ENCODE assay signal across 25 cellular contexts in the genomic region with DNA sequence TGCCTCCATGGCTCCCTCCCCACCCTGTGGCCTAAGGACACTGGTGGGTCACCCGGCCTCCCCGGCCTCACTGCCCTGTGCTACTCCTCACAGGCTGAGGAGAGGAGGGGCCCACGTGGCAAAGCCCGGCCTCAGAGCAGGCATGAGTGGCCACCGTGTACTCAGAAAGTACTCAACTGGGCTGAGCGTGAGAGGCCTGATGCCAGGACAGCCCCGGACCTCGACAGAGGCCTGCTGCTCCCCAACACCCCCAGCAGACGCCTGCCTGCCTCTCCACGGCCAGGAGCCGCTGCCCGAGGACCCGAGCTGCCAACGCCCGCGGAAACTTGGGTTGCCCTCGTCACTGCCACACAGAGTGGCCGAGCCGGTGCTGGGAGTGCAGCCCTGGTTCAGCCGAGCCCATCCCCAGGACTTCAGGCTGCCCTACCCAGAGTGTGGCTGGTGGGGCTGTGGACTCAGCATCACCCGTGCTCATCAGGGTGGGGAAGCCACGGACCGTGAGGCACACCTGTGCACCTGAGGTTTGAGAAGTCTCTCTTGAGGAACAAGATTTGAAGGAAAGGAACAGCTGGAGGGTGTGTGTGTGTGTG. TPM values are rescaled to one million over a fixed set of nuclear protein-coding genes. Genes with fewer than 3 reads are reported as not detected.
"Had no signal": no experiment of that assay in that cellular context is flagged by ENCODE, and none has a peak within 500 bp of the region (broad histone marks: within the 10 kb centered on the region; RNA-seq: fewer than 3 reads in every experiment).

No MANE protein-coding gene starts in this region.

- H3K9ac ChIP-seq: KMS-11 had no signal

- H3K9me3 ChIP-seq: ascending aorta had no signal

- H3K27me3 ChIP-seq: ascending aorta had no signal

- H3K4me3 ChIP-seq: ascending aorta, SK-N-MC had no signal

- DNase-seq: activated CD4-positive, alpha-beta T cell treated with anti-CD3 and anti-CD28 coated beads for 48 hours; activated CD4-positive, alpha-beta T cell treated with anti-CD3 and anti-CD28 coated beads, Interleukin-2, amount 50 U/mL, for 48 hours; activated CD8-positive, alpha-beta memory T cell treated with anti-CD3 and anti-CD28 coated beads, Interleukin-2, amount 10 ng/mL, durations not matched to agents 7 days and 5 days; activated effector memory CD4-positive, alpha-beta T cell treated with Interleukin-2 at 50 U/mL for 16 hours; activated naive CD4-positive, alpha-beta T cell; activated naive CD8-positive, alpha-beta T cell treated with anti-CD3 and anti-CD28 coated beads, Interleukin-2, amount 50 U/mL, for 24 hours; activated T-cell treated with anti-CD3 and anti-CD28 coated beads, Interleukin-2, amount 50 U/mL, for 24 hours; amniotic stem cell; NCI-H1092; NCI-H1417; NCI-H1930; NCI-H345; NCI-H510A; NCI-H526 treated with DMSO at 0.1 percent for 48 hours; NCI-H82; RPMI8226; T-cell; T-helper 2 cell; WERI-Rb-1 had no signal

- ATAC-seq: activated CD4-positive, CD25-positive, alpha-beta regulatory T cell treated with anti-CD3 and anti-CD28 coated beads, Interleukin-2, amount 50 U/mL, for 24 hours; activated CD8-positive, alpha-beta memory T cell treated with anti-CD3 and anti-CD28 coated beads, Interleukin-2, amount 10 ng/mL, durations not matched to agents 7 days and 5 days; activated naive CD4-positive, alpha-beta T cell treated with anti-CD3 and anti-CD28 coated beads, Interleukin-2, amount 50 U/mL, for 72 hours; activated naive CD8-positive, alpha-beta T cell treated with anti-CD3 and anti-CD28 coated beads, Interleukin-2, amount 50 U/mL, for 24 hours; Right ventricle myocardium inferior; T-cell had no signal

- H3K36me3 ChIP-seq: ascending aorta had no signal

- H3K27ac ChIP-seq: ascending aorta, KMS-11, SK-N-MC, WERI-Rb-1 had no signal

- H3K4me2 ChIP-seq: KMS-11 had no signal

RNA-seq across cellular contexts. Expression of gene CENPO, which starts 59.3 kb away (rescaled TPM):
- total RNA-seq: ascending aorta had no signal
